21 cellular contexts compared by ENCODE assay signal in the genomic region with DNA sequence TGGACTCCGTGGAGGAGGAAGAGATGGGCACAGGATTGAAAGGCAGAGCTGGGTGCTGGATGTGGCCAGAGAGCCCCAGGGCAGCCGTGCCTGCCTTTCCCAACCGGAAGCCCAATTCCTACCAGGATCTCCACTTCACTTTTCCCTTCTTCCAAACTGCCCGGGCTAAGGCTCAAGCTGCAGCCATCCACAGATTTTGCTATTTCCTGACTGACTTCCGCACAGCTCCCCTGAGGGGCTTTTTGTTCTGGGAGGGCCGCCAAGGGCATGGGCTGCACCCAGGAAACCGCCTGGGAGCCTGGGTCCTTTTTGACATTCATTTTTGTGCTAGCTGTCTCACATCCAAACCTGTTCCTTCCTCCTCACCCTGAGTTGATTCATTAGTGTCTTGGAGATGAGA. TPM values are rescaled to one million over a fixed set of nuclear protein-coding genes. Genes with fewer than 3 reads are reported as not detected.
DNase-seq lines count a peak whose midpoint lies in the region; ATAC-seq and TF ChIP-seq lines count a peak whose summit lies in the region.
"Had no signal": no experiment of that assay in that cellular context is flagged by ENCODE, and none has a peak within 500 bp of the region (broad histone marks: within the 10 kb centered on the region; RNA-seq: fewer than 3 reads in every experiment).

No MANE protein-coding gene starts in this region.

- H3K27ac ChIP-seq in heart right ventricle (peak overlapping the region in 4 of 10 donors; percentile 28 to 50 (median 42)), right cardiac atrium (ENCODE audit: low read length) (no peak overlapping the region), layer of hippocampus (ENCODE audit: low read depth, low read length) (peak overlapping the region; percentile 10)
- H3K27ac ChIP-seq: C4-2B had no signal

- intact Hi-C loops in heart right ventricle (cut with DNase I) (loop anchor here in 1 of 10 donors (10.0 kb wide), 1 partner anchor 100 kb away; no protein-coding TSS in a partner anchor), right cardiac atrium (cut with DNase I) (no loop called here), Caco-2 (cut with micrococcal nuclease; ENCODE audit: unreplicated experiment) (no loop called here)

- H3K36me3 ChIP-seq in heart right ventricle (no peaks in the 10 kb centered on the region), Caco-2 (ENCODE audit: control insufficient read depth, insufficient read depth, low read length) (no peaks in the 10 kb centered on the region)

- ATAC-seq in heart right ventricle = peak in 4 of 8 donors; percentile 37 to 82 (median 46)
- no peak for ATAC-seq in right cardiac atrium
- no peak for ATAC-seq in stimulated activated memory B cell treated with anti-CD40 and anti-IgM and Interleukin-4, amounts not matched to agents 10 μg/mL and 1 μg/mL and 100 μg/mL, for 72 hours
- ATAC-seq: CD8-positive, alpha-beta T cell had no signal

- POLR2A ChIA-PET in Caco-2 (lab: Charles Lee) = no interaction called here

- H3K9me3 ChIP-seq in heart right ventricle = no peaks in the 10 kb centered on the region
- H3K9me3 ChIP-seq in right cardiac atrium (ENCODE audit: control insufficient read depth, low read length) = no peaks in the 10 kb centered on the region
- no peaks in the 10 kb centered on the region for H3K9me3 ChIP-seq in Caco-2

- 33 to 46% methylated on average over 7 of the region's 7 CpGs for WGBS in heart right ventricle, 2 donors
- 38% methylated on average over 7 of the region's 7 CpGs for WGBS in right cardiac atrium

- no TSS peak for BruUV-seq in Caco-2 (replicated peaks; lab: Mats Ljungman, UMichigan)

- peak overlapping the region; percentile 45 for H3K4me3 Mint-ChIP-seq in Caco-2 (ENCODE audit: unreplicated experiment)
- H3K4me3 Mint-ChIP-seq in stimulated activated memory B cell treated with anti-CD40 and anti-IgM and Interleukin-4, amounts not matched to agents 10 μg/mL and 1 μg/mL and 100 μg/mL, for 72 hours = no peak overlapping the region
- H3K4me3 Mint-ChIP-seq: CD8-positive, alpha-beta T cell had no signal

- peaks cover 37% of the 10 kb centered on the region for H3K36me3 Mint-ChIP-seq in Caco-2 (ENCODE audit: insufficient read depth, unreplicated experiment)
- H3K36me3 Mint-ChIP-seq in stimulated activated memory B cell treated with anti-CD40 and anti-IgM and Interleukin-4, amounts not matched to agents 10 μg/mL and 1 μg/mL and 100 μg/mL, for 72 hours = no peaks in the 10 kb centered on the region
- H3K36me3 Mint-ChIP-seq: CD8-positive, alpha-beta T cell had no signal

- H3K27me3 ChIP-seq in heart right ventricle = peaks cover 0 to 72% (median 58%) of the 10 kb centered on the region in 7 donors
- no peaks in the 10 kb centered on the region for H3K27me3 ChIP-seq in right cardiac atrium (ENCODE audit: control insufficient read depth, insufficient read depth)
- no peaks in the 10 kb centered on the region for H3K27me3 ChIP-seq in Caco-2 (replicated peaks; ENCODE audit: control insufficient read depth, insufficient read depth, low read length)
- H3K27me3 ChIP-seq in layer of hippocampus (ENCODE audit: control insufficient read depth, insufficient read depth, low read length) = peaks cover 21% of the 10 kb centered on the region

- H3K27me3 Mint-ChIP-seq in Caco-2 (ENCODE audit: insufficient read depth, unreplicated experiment) = no peaks in the 10 kb centered on the region
- peaks cover 28% of the 10 kb centered on the region for H3K27me3 Mint-ChIP-seq in stimulated activated memory B cell treated with anti-CD40 and anti-IgM and Interleukin-4, amounts not matched to agents 10 μg/mL and 1 μg/mL and 100 μg/mL, for 72 hours

- no peak for TF ChIP-seq CTCF in heart right ventricle (IDR thresholded peaks at IDR 0.05)
- TF ChIP-seq CTCF in Caco-2 (IDR thresholded peaks at IDR 0.05; ENCODE audit: insufficient read depth in 1 of 2, low read depth in 1 of 2, low read length in 1 of 2, severe bottlenecking in 1 of 2, unreplicated experiment in 1 of 2) = no peak

- CTCF ChIA-PET in Caco-2 (lab: Charles Lee) = no interaction called here

- H3K4me1 Mint-ChIP-seq in Caco-2 (ENCODE audit: low read depth, unreplicated experiment) = no peaks in the 10 kb centered on the region
- no peaks in the 10 kb centered on the region for H3K4me1 Mint-ChIP-seq in stimulated activated memory B cell treated with anti-CD40 and anti-IgM and Interleukin-4, amounts not matched to agents 10 μg/mL and 1 μg/mL and 100 μg/mL, for 72 hours

- peak; percentile 23 to 40 for DNase-seq in heart right ventricle
- no peak for DNase-seq in right cardiac atrium
- DNase-seq in Caco-2 = no peak
- no peak for DNase-seq in DMS79 (lab: John Stamatoyannopoulos, UW)
- DNase-seq in HK-2 (ENCODE audit: unreplicated experiment) = no peak
- DNase-seq: AML-193; CD8-positive, alpha-beta T cell; DMS153; NCI-H1092; NCI-H1417 treated with DMSO at 0.1 percent for 48 hours; NCI-H1694 treated with DMSO at 0.1 percent for 48 hours; NCI-H2081; NCI-H2227 treated with DMSO at 0.1 percent for 48 hours; NCI-H526 treated with DMSO at 0.1 percent for 48 hours; RPMI8226; SHP77 treated with DMSO at 0.1 percent for 48 hours had no signal

- no peak overlapping the region for H3K27ac Mint-ChIP-seq in Caco-2 (ENCODE audit: unreplicated experiment)
- no peak overlapping the region for H3K27ac Mint-ChIP-seq in stimulated activated memory B cell treated with anti-CD40 and anti-IgM and Interleukin-4, amounts not matched to agents 10 μg/mL and 1 μg/mL and 100 μg/mL, for 72 hours
- H3K27ac Mint-ChIP-seq: CD8-positive, alpha-beta T cell had no signal

- no peaks in the 10 kb centered on the region for H3K9me3 Mint-ChIP-seq in Caco-2 (ENCODE audit: unreplicated experiment)
- H3K9me3 Mint-ChIP-seq in stimulated activated memory B cell treated with anti-CD40 and anti-IgM and Interleukin-4, amounts not matched to agents 10 μg/mL and 1 μg/mL and 100 μg/mL, for 72 hours = peaks cover 11% of the 10 kb centered on the region
- H3K9me3 Mint-ChIP-seq: CD8-positive, alpha-beta T cell had no signal

- H3K4me3 ChIP-seq in heart right ventricle (no peak overlapping the region), right cardiac atrium (ENCODE audit: low read length) (no peak overlapping the region), Caco-2 (ENCODE audit: low read depth, low read length) (no peak overlapping the region)

- H3K4me1 ChIP-seq in heart right ventricle (peaks cover 0 to 4% (median 0%) of the 10 kb centered on the region in 9 donors), right cardiac atrium (ENCODE audit: control insufficient read depth, insufficient read depth, low read length) (no peaks in the 10 kb centered on the region), Caco-2 (no peaks in the 10 kb centered on the region)

RNA-seq across cellular contexts. Expression of a gene that starts 4.2 kb away (rescaled TPM):
- total RNA-seq in heart right ventricle (under 1 TPM; 0.06 to 0.66 (median 0.28) TPM), right cardiac atrium (under 1 TPM in 2 of 4 donors, not detected in 2; 0.03 to 0.08 TPM), Caco-2 (2022) (21.1 and 23.4 TPM in 2 replicates)
- polyA plus RNA-seq in heart right ventricle (under 1 TPM; 0.22 TPM), right cardiac atrium (0.07 TPM)
- total RNA-seq: CD8-positive, alpha-beta T cell; HT-29; NCI-H460 had no signal

Comparison
In these comparisons a context has a peak if more than half of its experiments do, and no peak if none do; other contexts are left out.
1. DNase-seq: peak in heart right ventricle (2 of 2); none in right cardiac atrium (0 of 3), Caco-2 (0 of 2), DMS79 (single experiment) and HK-2 (single experiment).
2. RNA of a gene that starts 4.2 kb away (total RNA-seq): 21.1 to 23.4 TPM in Caco-2; 0.06 to 0.66 TPM in heart right ventricle and 0.03 to 0.08 TPM in right cardiac atrium; every median in the first group is over 10 times any median in the second.